20 cellular contexts compared by ENCODE assay signal in genomic region chr17:18866866-18867813, GRCh38. TPM values are rescaled to one million over a fixed set of nuclear protein-coding genes. Genes with fewer than 3 reads are reported as not detected.
A peak's percentile ranks its signal among the peaks of the same experiment; 100 is the strongest.
DNase-seq lines count a peak whose midpoint lies in the region; ATAC-seq, FAIRE-seq and TF ChIP-seq lines count a peak whose summit lies in the region.
"Had no signal": no experiment of that assay in that cellular context is flagged by ENCODE, and none has a peak within 500 bp of the region (broad histone marks: within the 10 kb centered on the region; RNA-seq: fewer than 3 reads in every experiment).

No MANE protein-coding gene starts in this region.

- no peaks in the 10 kb centered on the region for H3K9me1 ChIP-seq in keratinocyte (ENCODE audit: control insufficient read depth, extremely low read depth, insufficient read depth, low read length)

- peak; percentile 5 for FAIRE-seq in keratinocyte (lab: Jason Lieb, UNC)
- FAIRE-seq: A549, K562 had no signal

- peaks cover 3% of the 10 kb centered on the region for H4K20me1 ChIP-seq in keratinocyte (ENCODE audit: control insufficient read depth, extremely low read depth, insufficient read depth, low read length)

- peaks cover 22% of the 10 kb centered on the region for H3K4me1 Mint-ChIP-seq in activated T-cell treated with anti-CD3 and anti-CD28 coated beads, Interleukin-2, amount 50 U/mL, for 24 hours (ENCODE audit: low read depth)
- peaks cover 10% of the 10 kb centered on the region for H3K4me1 Mint-ChIP-seq in activated T-helper 2 cell treated with anti-CD3 and anti-CD28 coated beads, Interferon-gamma antibody, Interleukin-2, Interleukin-4, amounts not matched to agents 10 μg/mL and 5 μg/mL and 100 μg/mL, durations not matched to agents 14 hours and 24 hours and 36 hours (ENCODE audit: low read depth)
- H3K4me1 Mint-ChIP-seq in osteocyte (ENCODE audit: unreplicated experiment) (no peaks in the 10 kb centered on the region), chondrocyte (ENCODE audit: low read depth) (no peaks in the 10 kb centered on the region)

- no peak overlapping the region for H3K27ac ChIP-seq in keratinocyte (ENCODE audit: control insufficient read depth, insufficient read depth, low read length)
- H3K27ac ChIP-seq: A549, GM23248 had no signal

- no peak for ATAC-seq in HG02759 (IDR thresholded peaks at IDR 0.05; ENCODE audit: unreplicated experiment)
- ATAC-seq: A549, K562 had no signal

- H3K27ac Mint-ChIP-seq in activated T-cell treated with anti-CD3 and anti-CD28 coated beads, Interleukin-2, amount 50 U/mL, for 24 hours: peak overlapping the region; percentile 45
- peak overlapping the region; percentile 38 for H3K27ac Mint-ChIP-seq in activated T-helper 2 cell treated with anti-CD3 and anti-CD28 coated beads, Interferon-gamma antibody, Interleukin-2, Interleukin-4, amounts not matched to agents 10 μg/mL and 5 μg/mL and 100 μg/mL, durations not matched to agents 14 hours and 24 hours and 36 hours
- H3K27ac Mint-ChIP-seq in osteocyte (ENCODE audit: unreplicated experiment) (no peak overlapping the region), chondrocyte (ENCODE audit: unreplicated experiment) (no peak overlapping the region)
- H3K27ac Mint-ChIP-seq: CD4-positive, alpha-beta T cell had no signal

- intact Hi-C loops in activated T-helper 2 cell treated with anti-CD3 and anti-CD28 coated beads, Interferon-gamma antibody, Interleukin-2, Interleukin-4, amounts not matched to agents 10 μg/mL and 5 μg/mL and 100 μg/mL, durations not matched to agents 14 hours and 24 hours and 36 hours (cut with micrococcal nuclease): no loop called here

- no peak overlapping the region for H3K4me3 ChIP-seq in keratinocyte (ENCODE audit: control insufficient read depth in 2 of 3, extremely low read depth in 1 of 3, insufficient read depth in 2 of 3, low read depth in 1 of 3, low read length in 3 of 3)
- H3K4me3 ChIP-seq: A549, GM23248, HAP-1, K562 had no signal

- dilution Hi-C loops in keratinocyte (cut with MboI; ENCODE audit: extremely low pct_ligation_motif_present, low sequenced_read_pairs): no loop called here

- no peaks in the 10 kb centered on the region for H3K4me1 ChIP-seq in keratinocyte (ENCODE audit: control insufficient read depth, extremely low read depth, insufficient read depth, low read length)
- H3K4me1 ChIP-seq: A549 had no signal

- H3K9me3 Mint-ChIP-seq in activated T-cell treated with anti-CD3 and anti-CD28 coated beads, Interleukin-2, amount 50 U/mL, for 24 hours: no peaks in the 10 kb centered on the region
- H3K9me3 Mint-ChIP-seq in activated T-helper 2 cell treated with anti-CD3 and anti-CD28 coated beads, Interferon-gamma antibody, Interleukin-2, Interleukin-4, amounts not matched to agents 10 μg/mL and 5 μg/mL and 100 μg/mL, durations not matched to agents 14 hours and 24 hours and 36 hours: no peaks in the 10 kb centered on the region
- no peaks in the 10 kb centered on the region for H3K9me3 Mint-ChIP-seq in osteocyte (ENCODE audit: unreplicated experiment)
- no peaks in the 10 kb centered on the region for H3K9me3 Mint-ChIP-seq in chondrocyte (ENCODE audit: low read depth)
- H3K9me3 Mint-ChIP-seq: CD4-positive, alpha-beta T cell had no signal

- TF ChIP-seq CTCF in keratinocyte (optimal IDR thresholded peaks at IDR 0.05 in 1 of 3, IDR thresholded peaks at IDR 0.05 in 1 of 3, conservative IDR thresholded peaks at IDR 0.05 in 1 of 3; ENCODE audit: extremely low read depth in 1 of 3, insufficient read depth in 2 of 3, low read length in 3 of 3) (no peak), osteocyte (IDR thresholded peaks at IDR 0.05) (no peak), chondrocyte (IDR thresholded peaks at IDR 0.05) (no peak)

- peaks cover 3 to 13% of the 10 kb centered on the region in 2 experiments for H3K36me3 ChIP-seq in keratinocyte (ENCODE audit: control insufficient read depth in 2 of 2, extremely low read depth in 1 of 2, insufficient read depth in 2 of 2, low read length in 2 of 2)

- H3K9ac ChIP-seq in keratinocyte (ENCODE audit: control insufficient read depth, extremely low read depth, insufficient read depth, low read length): no peak overlapping the region
- H3K9ac ChIP-seq: GM23248 had no signal

- H3K27me3 Mint-ChIP-seq in activated T-cell treated with anti-CD3 and anti-CD28 coated beads, Interleukin-2, amount 50 U/mL, for 24 hours: no peaks in the 10 kb centered on the region
- no peaks in the 10 kb centered on the region for H3K27me3 Mint-ChIP-seq in activated T-helper 2 cell treated with anti-CD3 and anti-CD28 coated beads, Interferon-gamma antibody, Interleukin-2, Interleukin-4, amounts not matched to agents 10 μg/mL and 5 μg/mL and 100 μg/mL, durations not matched to agents 14 hours and 24 hours and 36 hours (ENCODE audit: low read depth)
- H3K27me3 Mint-ChIP-seq in osteocyte (ENCODE audit: unreplicated experiment) (no peaks in the 10 kb centered on the region), chondrocyte (ENCODE audit: low read depth) (no peaks in the 10 kb centered on the region)
- H3K27me3 Mint-ChIP-seq: CD4-positive, alpha-beta T cell had no signal

- no peaks in the 10 kb centered on the region for H3K27me3 ChIP-seq in keratinocyte (ENCODE audit: control insufficient read depth, extremely low read depth, insufficient read depth, low read length)

- no peaks in the 10 kb centered on the region for H3K9me3 ChIP-seq in keratinocyte (ENCODE audit: control insufficient read depth, low read depth, low read length)
- H3K9me3 ChIP-seq: A549, HAP-1 had no signal

- no peak overlapping the region for H2AFZ ChIP-seq in keratinocyte (ENCODE audit: control insufficient read depth, low read length)
- H2AFZ ChIP-seq: GM23248 had no signal

- peaks cover 59% of the 10 kb centered on the region for H3K36me3 Mint-ChIP-seq in activated T-cell treated with anti-CD3 and anti-CD28 coated beads, Interleukin-2, amount 50 U/mL, for 24 hours (ENCODE audit: low read depth)
- H3K36me3 Mint-ChIP-seq in activated T-helper 2 cell treated with anti-CD3 and anti-CD28 coated beads, Interferon-gamma antibody, Interleukin-2, Interleukin-4, amounts not matched to agents 10 μg/mL and 5 μg/mL and 100 μg/mL, durations not matched to agents 14 hours and 24 hours and 36 hours (ENCODE audit: low read depth): peaks cover 40% of the 10 kb centered on the region
- H3K36me3 Mint-ChIP-seq in osteocyte (ENCODE audit: unreplicated experiment): peaks cover 9% of the 10 kb centered on the region
- peaks cover 14% of the 10 kb centered on the region for H3K36me3 Mint-ChIP-seq in chondrocyte (ENCODE audit: low read depth)

- no peak for DNase-seq in activated T-cell treated with anti-CD3 and anti-CD28 coated beads, Interleukin-2, amount 50 U/mL, for 24 hours
- no peak for DNase-seq in activated T-cell treated with anti-CD3 and anti-CD28 coated beads, Interleukin-2, amount 50 U/mL, for 48 hours
- no peak for DNase-seq in activated T-helper 2 cell treated with anti-CD3 and anti-CD28 coated beads, Interferon-gamma antibody, Interleukin-2, Interleukin-4, amounts not matched to agents 10 μg/mL and 5 μg/mL and 100 μg/mL, durations not matched to agents 14 hours and 24 hours and 36 hours (ENCODE audit: low spot score)
- DNase-seq in keratinocyte (ENCODE audit: low read depth, low spot score) (no peak), osteocyte (ENCODE audit: extremely low spot score, unreplicated experiment) (peak; percentile 38), chondrocyte (ENCODE audit: low spot score) (no peak), NCI-H1092 (lab: John Stamatoyannopoulos, UW) (no peak)
- DNase-seq: CD4-positive, alpha-beta T cell; GF-D8; GM23248; NCI-H187; NCI-H226; NCI-H524; NCI-H82; OCI-M1; Right ventricle myocardium superior had no signal

- peaks cover 13% of the 10 kb centered on the region for H3K79me2 ChIP-seq in keratinocyte (ENCODE audit: control insufficient read depth, insufficient read depth, low read length)

- H3K4me3 Mint-ChIP-seq in activated T-cell treated with anti-CD3 and anti-CD28 coated beads, Interleukin-2, amount 50 U/mL, for 24 hours: no peak overlapping the region
- no peak overlapping the region for H3K4me3 Mint-ChIP-seq in activated T-helper 2 cell treated with anti-CD3 and anti-CD28 coated beads, Interferon-gamma antibody, Interleukin-2, Interleukin-4, amounts not matched to agents 10 μg/mL and 5 μg/mL and 100 μg/mL, durations not matched to agents 14 hours and 24 hours and 36 hours (ENCODE audit: low read depth)
- H3K4me3 Mint-ChIP-seq in osteocyte (ENCODE audit: unreplicated experiment) (no peak overlapping the region), chondrocyte (ENCODE audit: unreplicated experiment) (no peak overlapping the region)
- H3K4me3 Mint-ChIP-seq: CD4-positive, alpha-beta T cell had no signal

- no peak overlapping the region for H3K4me2 ChIP-seq in keratinocyte (ENCODE audit: control insufficient read depth, extremely low read depth, insufficient read depth, low read depth, low read length)
- H3K4me2 ChIP-seq: A549 had no signal

RNA-seq across cellular contexts. Expression of gene PRPSAP2, which starts 9.2 kb away (rescaled TPM):
- total RNA-seq in activated T-helper 2 cell treated with anti-CD3 and anti-CD28 coated beads, Interferon-gamma antibody, Interleukin-2, Interleukin-4, amounts not matched to agents 10 μg/mL and 5 μg/mL and 100 μg/mL, durations not matched to agents 14 hours and 24 hours and 36 hours: 70.6 and 76.4 TPM in 2 replicates
- 26.3 to 39.1 TPM (median 27.2 TPM) in 3 replicates for polyA plus RNA-seq in keratinocyte
- polyA plus RNA-seq in keratinocyte (2011; ENCODE audit: low read depth): 18.8 TPM
- polyA plus RNA-seq in keratinocyte (2011; cell fraction: cytosol; rRNA removed): 19.6 and 36.4 TPM in 2 replicates
- 29.6 and 38.0 TPM in 2 replicates for polyA plus RNA-seq in keratinocyte (2011; cell fraction: nucleus; rRNA removed)
- polyA plus RNA-seq in keratinocyte (2012; ENCODE audit: low replicate concordance): 17.7 and 20.5 TPM in 2 replicates
- 14.0 to 29.9 TPM (median 23.1 TPM) in 3 replicates for polyA minus RNA-seq in keratinocyte
- polyA minus RNA-seq in keratinocyte (2011; cell fraction: cytosol; rRNA and poly(A)+ RNA removed): 24.7 TPM
- polyA minus RNA-seq in keratinocyte (2011; cell fraction: nucleus; rRNA and poly(A)+ RNA removed): 17.4 and 32.7 TPM in 2 replicates
- total RNA-seq in osteocyte (25.7 and 27.1 TPM in 2 replicates), chondrocyte (25.3 to 28.2 TPM (median 27.2 TPM) in 3 replicates)

Comparison
In these comparisons a context has a peak if more than half of its experiments do, and no peak if none do; other contexts are left out.
1. H3K27ac Mint-ChIP-seq: peak in activated T-cell treated with anti-CD3 and anti-CD28 coated beads, Interleukin-2, amount 50 U/mL, for 24 hours (single experiment) and activated T-helper 2 cell treated with anti-CD3 and anti-CD28 coated beads, Interferon-gamma antibody, Interleukin-2, Interleukin-4, amounts not matched to agents 10 μg/mL and 5 μg/mL and 100 μg/mL, durations not matched to agents 14 hours and 24 hours and 36 hours (single experiment); none in osteocyte (single experiment) and chondrocyte (single experiment).